33 cellular contexts compared by ENCODE assay signal in genomic region chr11:64721359-64721699, GRCh38. TPM values are rescaled to one million over a fixed set of nuclear protein-coding genes. Genes with fewer than 3 reads are reported as not detected.
"Had no signal": no experiment of that assay in that cellular context is flagged by ENCODE, and none has a peak within 500 bp of the region (broad histone marks: within the 10 kb centered on the region; RNA-seq: fewer than 3 reads in every experiment).

No MANE protein-coding gene starts in this region.

- H3K4me1 ChIP-seq: foreskin keratinocyte, parathyroid adenoma, uterus had no signal

- DNase-seq: cortex of kidney; effector CD4-positive, alpha-beta T cell; foreskin keratinocyte; heart right ventricle; hippocampal formation; left cardiac atrium; left lung; mesenchymal stem cell; mucosa of descending colon; naive B cell; right lobe of liver; small intestine; stimulated activated CD4-positive, alpha-beta T cell treated with anti-CD3 and anti-CD28 coated beads, Interleukin-15, amount 100 ng/mL, for 24 hours; stimulated activated CD4-positive, alpha-beta T cell treated with anti-CD3 and anti-CD28 coated beads, Interleukin-2, amount 100 ng/mL, for 48 hours; stimulated activated CD8-positive, alpha-beta memory T cell treated with anti-CD3 and anti-CD28 coated beads, Interleukin-4, amount 100 ng/mL, for 48 hours; stimulated activated naive CD4-positive, alpha-beta T cell; stimulated activated naive CD8-positive, alpha-beta T cell treated with anti-CD3 and anti-CD28 coated beads, Interleukin-15, amount 100 ng/mL, for 72 hours; transverse colon; uterus had no signal

- H3K9me3 Mint-ChIP-seq: mesothelial cell of epicardium; naive B cell; natural killer cell treated with Interleukin-12 subunit alpha and Interleukin-12 subunit beta and Interleukin-15 and Interleukin-18, amount 100 ng/mL, for 72 hours; stimulated activated naive CD8-positive, alpha-beta T cell treated with anti-CD3 and anti-CD28 coated beads, Interleukin-15, amount 100 ng/mL, for 72 hours had no signal

- H2AFZ ChIP-seq: parathyroid adenoma had no signal

- H3K79me2 ChIP-seq: parathyroid adenoma had no signal

- H3K27ac ChIP-seq: esophagus muscularis mucosa, foreskin keratinocyte, gastroesophageal sphincter, heart right ventricle, left lung, neutrophil, parathyroid adenoma, right lobe of liver, suprapubic skin, transverse colon, upper lobe of right lung, uterus had no signal

- H3K9ac ChIP-seq: parathyroid adenoma had no signal

- H3K4me3 ChIP-seq: esophagus muscularis mucosa, gastroesophageal sphincter, heart right ventricle, left lung, mucosa of descending colon, right lobe of liver, suprapubic skin, transverse colon, upper lobe of right lung, uterus had no signal

- H3K4me1 Mint-ChIP-seq: mesothelial cell of epicardium had no signal

- ATAC-seq: foreskin keratinocyte; gastroesophageal sphincter; heart right ventricle; left cardiac atrium; left lung; mucosa of descending colon; natural killer cell treated with Interleukin-12 subunit alpha and Interleukin-12 subunit beta and Interleukin-15 and Interleukin-18, amount 100 ng/mL, for 72 hours; right lobe of liver; stimulated activated naive CD8-positive, alpha-beta T cell treated with anti-CD3 and anti-CD28 coated beads, Interleukin-15, amount 100 ng/mL, for 72 hours; upper lobe of right lung had no signal

- H3K27ac Mint-ChIP-seq: mesothelial cell of epicardium; natural killer cell treated with Interleukin-12 subunit alpha and Interleukin-12 subunit beta and Interleukin-15 and Interleukin-18, amount 100 ng/mL, for 72 hours; progenitor cell of endocrine pancreas; stimulated activated naive CD8-positive, alpha-beta T cell treated with anti-CD3 and anti-CD28 coated beads, Interleukin-15, amount 100 ng/mL, for 72 hours had no signal

- H3K4me3 Mint-ChIP-seq: mesothelial cell of epicardium; stimulated activated naive CD8-positive, alpha-beta T cell treated with anti-CD3 and anti-CD28 coated beads, Interleukin-15, amount 100 ng/mL, for 72 hours had no signal

- H3K36me3 ChIP-seq: esophagus muscularis mucosa, heart right ventricle, left lung, right lobe of liver, suprapubic skin, transverse colon, upper lobe of right lung, uterus had no signal

- H3K9me3 ChIP-seq: esophagus muscularis mucosa, gastroesophageal sphincter, heart right ventricle, left lung, mucosa of descending colon, neutrophil, right lobe of liver, suprapubic skin, transverse colon, upper lobe of right lung, uterus had no signal

- H3K27me3 ChIP-seq: right lobe of liver had no signal

- H3K36me3 Mint-ChIP-seq: mesothelial cell of epicardium; naive B cell; natural killer cell treated with Interleukin-12 subunit alpha and Interleukin-12 subunit beta and Interleukin-15 and Interleukin-18, amount 100 ng/mL, for 72 hours had no signal

RNA-seq across cellular contexts. Expression of gene NRXN2, which starts 1.7 kb away (rescaled TPM):
- total RNA-seq: dermis microvascular lymphatic vessel endothelial cell, endothelial cell of umbilical vein, epithelial cell of proximal tubule, foreskin keratinocyte, kidney epithelial cell, lung microvascular endothelial cell had no signal
- polyA plus RNA-seq: endothelial cell of umbilical vein, foreskin keratinocyte had no signal

RNA-seq across cellular contexts. Expression of gene RASGRP2, which starts 22.6 kb away (rescaled TPM):
- total RNA-seq: epithelial cell of proximal tubule had no signal

RNA-seq across cellular contexts. Expression of gene PYGM, which starts 38.4 kb away (rescaled TPM):
- total RNA-seq: epithelial cell of proximal tubule had no signal
